In the genomic region with DNA sequence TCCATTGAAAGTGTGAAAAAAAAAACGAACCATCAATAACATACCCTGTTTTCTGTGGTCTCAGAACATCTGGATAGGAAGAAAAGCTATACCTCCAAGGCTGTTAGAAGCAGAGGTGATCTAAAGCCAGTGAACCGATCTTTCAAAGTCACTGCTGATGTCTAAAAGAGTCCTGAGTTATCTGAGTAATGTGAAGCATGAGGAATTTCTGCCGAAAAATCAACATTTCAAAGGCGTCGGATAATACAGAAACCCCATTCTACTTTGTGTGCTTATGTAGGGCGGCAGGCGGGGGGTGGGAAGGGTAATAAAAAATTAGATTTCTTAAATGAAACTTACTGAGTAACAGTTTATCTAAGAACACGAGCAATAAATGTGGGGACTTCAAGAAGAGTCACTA, we compare ENCODE assay signal across 15 cellular contexts. TPM values are rescaled to one million over a fixed set of nuclear protein-coding genes. Genes with fewer than 3 reads are reported as not detected.
DNase-seq lines count a peak whose midpoint lies in the region; ATAC-seq and TF ChIP-seq lines count a peak whose summit lies in the region.
"Had no signal": no experiment of that assay in that cellular context is flagged by ENCODE, and none has a peak within 500 bp of the region (broad histone marks: within the 10 kb centered on the region; RNA-seq: fewer than 3 reads in every experiment).

No MANE protein-coding gene starts in this region.

- H3K4ac ChIP-seq in mesendoderm (ENCODE audit: low read depth, low read length), result no peak overlapping the region

- DNase-seq in CD4-positive, CD25-positive, alpha-beta regulatory T cell, result no peak
- peak; percentile 77 for DNase-seq in GM23338 (ENCODE audit: low spot score)
- no peak for DNase-seq in activated T-helper 2 cell treated with anti-CD3 and anti-CD28 coated beads, Interferon-gamma antibody, Interleukin-2, Interleukin-4, amounts not matched to agents 10 μg/mL and 5 μg/mL and 100 μg/mL, durations not matched to agents 14 hours and 24 hours and 36 hours (ENCODE audit: low spot score)
- DNase-seq in mesendoderm, result peak; percentile 57
- DNase-seq in activated T-cell treated with anti-CD3 and anti-CD28 coated beads, Interleukin-2, amount 50 U/mL, for 48 hours, result no peak
- DNase-seq in midbrain (lab: John Stamatoyannopoulos, UW), result no peak
- DNase-seq in CD4-positive, alpha-beta memory T cell, result no peak
- DNase-seq in activated CD4-positive, CD25-positive, alpha-beta regulatory T cell treated with anti-CD3 and anti-CD28 coated beads, Interleukin-2, amount 50 U/mL, for 72 hours, result no peak
- DNase-seq: caudate nucleus, Peyer's patch, SW 1271 had no signal

- no peak overlapping the region for H3K4me3 ChIP-seq in CD4-positive, CD25-positive, alpha-beta regulatory T cell (ENCODE audit: low read depth, low read length)
- H3K4me3 ChIP-seq in GM23338 (0 out of 2 replicates have a peak overlapping the region, but pooled peaks have one; percentile 6), mesendoderm (ENCODE audit: low read length) (no peak overlapping the region)
- no peak overlapping the region for H3K4me3 ChIP-seq in CD4-positive, alpha-beta memory T cell (ENCODE audit: low read length in 2 of 2)
- H3K4me3 ChIP-seq: Peyer's patch, skin epidermis had no signal

- no peak overlapping the region for H2AFZ ChIP-seq in GM23338
- H2AFZ ChIP-seq: parathyroid adenoma had no signal

- H3K27me3 Mint-ChIP-seq in CD4-positive, CD25-positive, alpha-beta regulatory T cell, result peaks cover 16% of the 10 kb centered on the region
- H3K27me3 Mint-ChIP-seq in GM23338 (ENCODE audit: insufficient read depth, low read depth, poor library complexity), result peaks cover 31% of the 10 kb centered on the region
- no peaks in the 10 kb centered on the region for H3K27me3 Mint-ChIP-seq in activated T-helper 2 cell treated with anti-CD3 and anti-CD28 coated beads, Interferon-gamma antibody, Interleukin-2, Interleukin-4, amounts not matched to agents 10 μg/mL and 5 μg/mL and 100 μg/mL, durations not matched to agents 14 hours and 24 hours and 36 hours (ENCODE audit: low read depth)
- H3K27me3 Mint-ChIP-seq in CD4-positive, alpha-beta memory T cell, result no peaks in the 10 kb centered on the region

- peaks cover 0 to 1% (median 0%) of the 10 kb centered on the region in 7 donors for H3K9me3 Mint-ChIP-seq in CD4-positive, CD25-positive, alpha-beta regulatory T cell
- no peaks in the 10 kb centered on the region; the same call in 1 of the 3 replicates for H3K9me3 Mint-ChIP-seq in GM23338
- H3K9me3 Mint-ChIP-seq in activated T-helper 2 cell treated with anti-CD3 and anti-CD28 coated beads, Interferon-gamma antibody, Interleukin-2, Interleukin-4, amounts not matched to agents 10 μg/mL and 5 μg/mL and 100 μg/mL, durations not matched to agents 14 hours and 24 hours and 36 hours, result no peaks in the 10 kb centered on the region
- no peaks in the 10 kb centered on the region for H3K9me3 Mint-ChIP-seq in CD4-positive, alpha-beta memory T cell
- H3K9me3 Mint-ChIP-seq: IgD-negative memory B cell had no signal

- peak overlapping the region in 1 of 3 donors; percentile 65 for H3K27ac Mint-ChIP-seq in CD4-positive, CD25-positive, alpha-beta regulatory T cell
- H3K27ac Mint-ChIP-seq in GM23338, result no peak overlapping the region
- no peak overlapping the region for H3K27ac Mint-ChIP-seq in activated T-helper 2 cell treated with anti-CD3 and anti-CD28 coated beads, Interferon-gamma antibody, Interleukin-2, Interleukin-4, amounts not matched to agents 10 μg/mL and 5 μg/mL and 100 μg/mL, durations not matched to agents 14 hours and 24 hours and 36 hours
- peak overlapping the region in 1 of 7 donors; percentile 91 for H3K27ac Mint-ChIP-seq in CD4-positive, alpha-beta memory T cell

- no peak overlapping the region for H3K9ac ChIP-seq in mesendoderm (ENCODE audit: low read length)
- H3K9ac ChIP-seq: parathyroid adenoma had no signal

- H3K18ac ChIP-seq in mesendoderm (ENCODE audit: low read length), result no peak overlapping the region

- no CpG with 5 or more reads among the region's 8 CpGs for WGBS in mesendoderm (ENCODE audit: extremely low coverage, insufficient coverage, low lambda C conversion rate)

- no peak overlapping the region for H3K23ac ChIP-seq in mesendoderm (ENCODE audit: low read length)

- no peak overlapping the region for H2BK5ac ChIP-seq in mesendoderm (ENCODE audit: low read length)

- peaks cover 77% of the 10 kb centered on the region for H3K79me2 ChIP-seq in GM23338 (replicated peaks; ENCODE audit: insufficient read depth)
- H3K79me2 ChIP-seq in mesendoderm (ENCODE audit: control insufficient read depth, insufficient read depth, low read length), result peaks cover 25% of the 10 kb centered on the region

- ATAC-seq in CD4-positive, CD25-positive, alpha-beta regulatory T cell (ENCODE audit: low read depth in 2 of 2), result no peak
- no peak for ATAC-seq in GM23338
- ATAC-seq: left lobe of liver had no signal

- no peaks in the 10 kb centered on the region for H3K9me2 ChIP-seq in GM23338 (ENCODE audit: insufficient read depth)

- intact Hi-C loops in activated T-helper 2 cell treated with anti-CD3 and anti-CD28 coated beads, Interferon-gamma antibody, Interleukin-2, Interleukin-4, amounts not matched to agents 10 μg/mL and 5 μg/mL and 100 μg/mL, durations not matched to agents 14 hours and 24 hours and 36 hours (cut with micrococcal nuclease), result no loop called here
- intact Hi-C loops in CD4-positive, alpha-beta memory T cell (cut with micrococcal nuclease), result loop anchor here (5.0 kb wide), 2 partner anchors 190 to 255 kb away; no protein-coding TSS in a partner anchor

- H3K4me3 Mint-ChIP-seq in CD4-positive, CD25-positive, alpha-beta regulatory T cell, result peak overlapping the region in 3 of 4 donors; percentile 56 to 97 (median 94)
- peak overlapping the region; percentile 44 for H3K4me3 Mint-ChIP-seq in GM23338
- H3K4me3 Mint-ChIP-seq in activated T-helper 2 cell treated with anti-CD3 and anti-CD28 coated beads, Interferon-gamma antibody, Interleukin-2, Interleukin-4, amounts not matched to agents 10 μg/mL and 5 μg/mL and 100 μg/mL, durations not matched to agents 14 hours and 24 hours and 36 hours (ENCODE audit: low read depth), result peak overlapping the region; percentile 40
- H3K4me3 Mint-ChIP-seq in CD4-positive, alpha-beta memory T cell, result peak overlapping the region in 4 of 8 donors; percentile 26 to 70 (median 40)

- H3K36me3 ChIP-seq in CD4-positive, CD25-positive, alpha-beta regulatory T cell (ENCODE audit: control insufficient read depth, insufficient read depth, low read length), result peaks cover 2% of the 10 kb centered on the region
- H3K36me3 ChIP-seq in GM23338 (ENCODE audit: insufficient read depth) (no peaks in the 10 kb centered on the region), mesendoderm (ENCODE audit: control insufficient read depth, insufficient read depth, low read length) (no peaks in the 10 kb centered on the region)
- no peaks in the 10 kb centered on the region for H3K36me3 ChIP-seq in CD4-positive, alpha-beta memory T cell (ENCODE audit: insufficient read depth, low read length)
- H3K36me3 ChIP-seq: Peyer's patch had no signal

- H3K4me1 ChIP-seq in CD4-positive, CD25-positive, alpha-beta regulatory T cell (ENCODE audit: control insufficient read depth, insufficient read depth, low read length, poor library complexity, severe bottlenecking), result peaks cover 34% of the 10 kb centered on the region
- H3K4me1 ChIP-seq in GM23338 (ENCODE audit: insufficient read depth) (peaks cover 66% of the 10 kb centered on the region), mesendoderm (ENCODE audit: control insufficient read depth, low read depth, low read length) (peaks cover 10% of the 10 kb centered on the region)
- peaks cover 51% of the 10 kb centered on the region for H3K4me1 ChIP-seq in CD4-positive, alpha-beta memory T cell (ENCODE audit: insufficient read depth, low read length)
- H3K4me1 ChIP-seq: parathyroid adenoma had no signal

- no peak for TF ChIP-seq CTCF in GM23338 (conservative IDR thresholded peaks at IDR 0.05; ENCODE audit: low read depth in 2 of 2)

- peak overlapping the region; percentile 91 for H3K4me2 ChIP-seq in GM23338
- no peak overlapping the region for H3K4me2 ChIP-seq in mesendoderm (ENCODE audit: low read length)

- POLR2A ChIA-PET in CD4-positive, alpha-beta memory T cell (lab: Charles Lee; ENCODE audit: partially characterized antibody), result interaction anchor here (1.4 to 3.7 kb wide), 7 partner anchors 11 to 107 kb away, joined by 3 to 32 read pairs (median 11); no protein-coding TSS in a partner anchor

- no peaks in the 10 kb centered on the region for H3K27me3 ChIP-seq in CD4-positive, CD25-positive, alpha-beta regulatory T cell (ENCODE audit: control insufficient read depth, insufficient read depth, low read length)
- H3K27me3 ChIP-seq in GM23338 (ENCODE audit: insufficient read depth), result peaks cover 25% of the 10 kb centered on the region
- no peaks in the 10 kb centered on the region for H3K27me3 ChIP-seq in mesendoderm (ENCODE audit: insufficient read depth, low read length, poor library complexity)
- no peaks in the 10 kb centered on the region for H3K27me3 ChIP-seq in CD4-positive, alpha-beta memory T cell (ENCODE audit: insufficient read depth, low read length)
- H3K27me3 ChIP-seq: Peyer's patch had no signal

- no peak overlapping the region for H2BK15ac ChIP-seq in mesendoderm (replicated peaks; ENCODE audit: low read depth)

- no peak overlapping the region for H2BK120ac ChIP-seq in mesendoderm (ENCODE audit: low read depth, low read length)

- H3K9me3 ChIP-seq in CD4-positive, CD25-positive, alpha-beta regulatory T cell (ENCODE audit: control insufficient read depth in 2 of 2, low read length in 2 of 2), result no peaks in the 10 kb centered on the region
- H3K9me3 ChIP-seq in CD4-positive, alpha-beta memory T cell (ENCODE audit: control insufficient read depth in 1 of 2, low read length in 2 of 2), result no peaks in the 10 kb centered on the region
- H3K9me3 ChIP-seq: Peyer's patch had no signal

- no peak overlapping the region for H4K8ac ChIP-seq in mesendoderm (ENCODE audit: low read depth, low read length)

- peaks cover 29 to 64% (median 54%) of the 10 kb centered on the region in 4 donors for H3K4me1 Mint-ChIP-seq in CD4-positive, CD25-positive, alpha-beta regulatory T cell
- peaks cover 65% of the 10 kb centered on the region for H3K4me1 Mint-ChIP-seq in GM23338
- H3K4me1 Mint-ChIP-seq in activated T-helper 2 cell treated with anti-CD3 and anti-CD28 coated beads, Interferon-gamma antibody, Interleukin-2, Interleukin-4, amounts not matched to agents 10 μg/mL and 5 μg/mL and 100 μg/mL, durations not matched to agents 14 hours and 24 hours and 36 hours (ENCODE audit: low read depth), result peaks cover 61% of the 10 kb centered on the region
- H3K4me1 Mint-ChIP-seq in CD4-positive, alpha-beta memory T cell, result peaks cover 50 to 74% (median 59%) of the 10 kb centered on the region in 4 donors

- H2AK5ac ChIP-seq in mesendoderm (ENCODE audit: low read length), result no peak overlapping the region

- H3K79me1 ChIP-seq in mesendoderm (ENCODE audit: low read length), result peaks cover 9% of the 10 kb centered on the region

- H3K27ac ChIP-seq in CD4-positive, CD25-positive, alpha-beta regulatory T cell (ENCODE audit: insufficient read depth, low read length, poor library complexity, severe bottlenecking), result no peak overlapping the region
- H3K27ac ChIP-seq in GM23338 (ENCODE audit: low read depth), result 0 out of 2 replicates have a peak overlapping the region, but pooled peaks have one; percentile 8
- no peak overlapping the region for H3K27ac ChIP-seq in mesendoderm (ENCODE audit: low read depth, low read length)
- no peak overlapping the region for H3K27ac ChIP-seq in CD4-positive, alpha-beta memory T cell (ENCODE audit: low read depth, low read length)
- H3K27ac ChIP-seq: parathyroid adenoma, Peyer's patch, skin epidermis had no signal

- peaks cover 3% of the 10 kb centered on the region; the same call in 1 of the 2 replicates for H3F3A ChIP-seq in GM23338 (replicated peaks; ENCODE audit: low read depth)

- no peak overlapping the region for H4K5ac ChIP-seq in mesendoderm (ENCODE audit: low read length)

- no peak overlapping the region for H3K56ac ChIP-seq in mesendoderm (ENCODE audit: low read length)

- H3K36me3 Mint-ChIP-seq in CD4-positive, CD25-positive, alpha-beta regulatory T cell, result peaks cover 37% of the 10 kb centered on the region
- H3K36me3 Mint-ChIP-seq in GM23338 (ENCODE audit: low read depth), result peaks cover 19% of the 10 kb centered on the region
- peaks cover 58% of the 10 kb centered on the region for H3K36me3 Mint-ChIP-seq in activated T-helper 2 cell treated with anti-CD3 and anti-CD28 coated beads, Interferon-gamma antibody, Interleukin-2, Interleukin-4, amounts not matched to agents 10 μg/mL and 5 μg/mL and 100 μg/mL, durations not matched to agents 14 hours and 24 hours and 36 hours (ENCODE audit: low read depth)
- H3K36me3 Mint-ChIP-seq in CD4-positive, alpha-beta memory T cell, result peaks cover 11 to 22% of the 10 kb centered on the region in 2 donors
- H3K36me3 Mint-ChIP-seq: IgD-negative memory B cell had no signal

- CTCF ChIA-PET in CD4-positive, alpha-beta memory T cell (lab: Charles Lee; ENCODE audit: partially characterized antibody), result interaction anchor here (1.0 to 3.4 kb wide), 26 partner anchors 10 to 273 kb away, joined by 3 to 24 read pairs (median 6); no protein-coding TSS in a partner anchor

- H4K20me1 ChIP-seq in GM23338 (replicated peaks; ENCODE audit: insufficient read depth), result peaks cover 12% of the 10 kb centered on the region; the same call in 1 of the 2 replicates

RNA-seq across cellular contexts. Expression of a gene that starts 3.9 kb away (rescaled TPM):
- 26.3 TPM for total RNA-seq in CD4-positive, CD25-positive, alpha-beta regulatory T cell
- polyA plus RNA-seq in CD4-positive, CD25-positive, alpha-beta regulatory T cell, result 1 to 10 TPM in 3 of 4 donors, under 1 TPM in 1; 0.68 to 3.3 (median 2.7) TPM
- total RNA-seq in GM23338 (2014; rRNA removed; shearing (Covaris generic)), result 21.5 and 24.7 TPM in 2 replicates
- polyA plus RNA-seq in GM23338 (2016; fragmentation: Nextera tagmentation; extraction: Ambion mirVana), result 3.3 and 3.5 TPM in 2 replicates
- total RNA-seq in activated T-helper 2 cell treated with anti-CD3 and anti-CD28 coated beads, Interferon-gamma antibody, Interleukin-2, Interleukin-4, amounts not matched to agents 10 μg/mL and 5 μg/mL and 100 μg/mL, durations not matched to agents 14 hours and 24 hours and 36 hours, result 15.7 and 18.9 TPM in 2 replicates
- 7.2 TPM for polyA plus RNA-seq in mesendoderm (2013, experiment 1 of 2)
- 6.8 TPM for polyA plus RNA-seq in mesendoderm (2013, experiment 2 of 2)
- total RNA-seq in CD4-positive, alpha-beta memory T cell, result 10 to 100 TPM; 46.3 to 48.5 TPM
- polyA plus RNA-seq in CD4-positive, alpha-beta memory T cell, result 1 to 10 TPM; 1.4 to 2.8 TPM

Comparison
In these comparisons a context has a peak if more than half of its experiments do, and no peak if none do; other contexts are left out.
1. DNase-seq: peak in GM23338 (single experiment) and mesendoderm (single experiment); none in CD4-positive, CD25-positive, alpha-beta regulatory T cell (0 of 3), activated T-helper 2 cell treated with anti-CD3 and anti-CD28 coated beads, Interferon-gamma antibody, Interleukin-2, Interleukin-4, amounts not matched to agents 10 μg/mL and 5 μg/mL and 100 μg/mL, durations not matched to agents 14 hours and 24 hours and 36 hours (single experiment), activated T-cell treated with anti-CD3 and anti-CD28 coated beads, Interleukin-2, amount 50 U/mL, for 48 hours (0 of 2), midbrain (single experiment), CD4-positive, alpha-beta memory T cell (0 of 5) and activated CD4-positive, CD25-positive, alpha-beta regulatory T cell treated with anti-CD3 and anti-CD28 coated beads, Interleukin-2, amount 50 U/mL, for 72 hours (single experiment).